14 cellular contexts compared by ENCODE assay signal in the genomic region with DNA sequence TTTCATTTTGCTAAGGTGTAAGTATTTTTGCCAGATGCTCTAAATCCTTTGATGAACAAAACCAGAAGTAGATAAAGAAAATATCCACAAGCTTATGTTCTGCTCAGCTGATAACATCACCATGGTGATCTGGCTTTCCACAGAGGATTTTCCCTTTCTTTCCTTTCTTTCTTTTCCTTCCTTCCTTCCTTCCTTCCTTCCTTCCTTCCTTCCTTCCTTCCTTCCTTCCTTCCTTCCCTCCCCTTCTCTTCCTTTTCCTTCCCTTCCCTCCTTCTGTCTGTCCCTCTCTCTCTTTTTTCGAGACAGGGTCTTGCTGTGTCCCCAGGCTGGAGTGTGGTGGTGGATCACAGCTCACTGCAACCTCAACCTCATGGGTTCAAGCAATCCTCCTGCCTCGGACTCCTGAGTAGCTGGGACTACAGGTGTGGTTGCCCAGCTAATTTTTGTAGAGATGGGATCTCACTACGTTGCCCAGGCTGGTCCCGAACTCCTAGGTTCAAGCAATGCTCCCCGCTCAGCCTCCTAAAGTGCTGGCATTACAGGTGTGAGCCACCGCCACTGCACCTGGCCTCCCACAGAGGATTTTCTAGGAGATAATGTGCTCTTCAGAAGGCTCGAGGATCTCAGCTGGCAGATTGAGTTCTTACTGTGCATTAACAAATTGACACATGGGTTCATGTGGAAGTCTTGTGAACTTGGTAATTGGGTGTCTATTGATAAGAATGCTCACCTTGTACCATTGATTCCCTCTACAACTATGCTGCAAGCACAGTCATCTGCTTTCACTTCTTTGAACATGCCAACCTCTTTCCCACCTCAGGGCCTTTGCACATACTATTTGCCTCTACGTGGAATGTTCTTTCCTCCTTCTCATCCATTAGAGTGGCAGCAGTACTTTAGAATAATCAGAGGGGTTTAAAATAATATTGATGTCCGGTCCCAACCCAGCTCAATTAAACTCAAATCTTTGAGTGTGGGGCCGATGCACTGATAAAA. TPM values are rescaled to one million over a fixed set of nuclear protein-coding genes. Genes with fewer than 3 reads are reported as not detected.
A peak's percentile ranks its signal among the peaks of the same experiment; 100 is the strongest.
DNase-seq lines count a peak whose midpoint lies in the region; ATAC-seq and TF ChIP-seq lines count a peak whose summit lies in the region.
"Had no signal": no experiment of that assay in that cellular context is flagged by ENCODE, and none has a peak within 500 bp of the region (broad histone marks: within the 10 kb centered on the region; RNA-seq: fewer than 3 reads in every experiment).

No MANE protein-coding gene starts in this region.

- H3K9me3 ChIP-seq in CD4-positive, alpha-beta memory T cell (ENCODE audit: control insufficient read depth in 1 of 2, low read length in 2 of 2) = no peaks in the 10 kb centered on the region
- H3K9me3 ChIP-seq in HEK293 (ENCODE audit: control insufficient read depth, insufficient read depth, low read depth, low read length) = no peaks in the 10 kb centered on the region
- no peaks in the 10 kb centered on the region for H3K9me3 ChIP-seq in muscle layer of duodenum (ENCODE audit: control insufficient read depth in 1 of 2, low read length in 2 of 2)
- H3K9me3 ChIP-seq in thyroid gland = no peaks in the 10 kb centered on the region
- H3K9me3 ChIP-seq in mucosa of descending colon = no peaks in the 10 kb centered on the region
- no peaks in the 10 kb centered on the region for H3K9me3 ChIP-seq in PC-3 (ENCODE audit: low read length)
- H3K9me3 ChIP-seq: sigmoid colon, vagina had no signal

- DNase-seq in CD4-positive, alpha-beta memory T cell = no peak
- no peak for DNase-seq in activated B cell treated with CpG ODN at 0.5 μM for 24 hours
- no peak for DNase-seq in thyroid gland
- DNase-seq in mucosa of descending colon = no peak
- DNase-seq in PC-3 = no peak
- DNase-seq: COR-L47, NCI-H1436 treated with DMSO at 0.1 percent for 48 hours, NCI-H82, sigmoid colon had no signal

- H3K4me2 ChIP-seq in PC-3 (ENCODE audit: low read length) = no peak overlapping the region

- H3K4me1 ChIP-seq in CD4-positive, alpha-beta memory T cell (ENCODE audit: insufficient read depth, low read length) = peaks cover 43% of the 10 kb centered on the region
- H3K4me1 ChIP-seq in HEK293 (ENCODE audit: control insufficient read depth, insufficient read depth, low read length) = no peaks in the 10 kb centered on the region
- no peaks in the 10 kb centered on the region for H3K4me1 ChIP-seq in muscle layer of duodenum (ENCODE audit: control insufficient read depth in 1 of 2, insufficient read depth in 2 of 2, low read length in 2 of 2)
- H3K4me1 ChIP-seq in thyroid gland = no peaks in the 10 kb centered on the region
- peaks cover 18% of the 10 kb centered on the region for H3K4me1 ChIP-seq in mucosa of descending colon (ENCODE audit: low read depth)
- H3K4me1 ChIP-seq in PC-3 (ENCODE audit: insufficient read depth, low read length) = peaks cover 28% of the 10 kb centered on the region
- H3K4me1 ChIP-seq: sigmoid colon, vagina had no signal

- POLR2A ChIA-PET in CD4-positive, alpha-beta memory T cell (lab: Charles Lee; ENCODE audit: partially characterized antibody) = interaction anchor here (0.6 to 27.4 kb wide), 24 partner anchors 9 to 139 kb away, joined by 3 to 1182 read pairs (median 6); a partner anchor contains a TSS
- POLR2A ChIA-PET in HEK293 (lab: Yijun Ruan, JAX) (interaction anchor here (0.7 kb wide), 1 partner anchor 113 kb away, joined by 7 read pairs; no protein-coding TSS in a partner anchor), activated B cell treated with CpG ODN at 0.5 μM for 24 hours (lab: Charles Lee) (interaction anchor here (0.6 to 7.9 kb wide), 25 partner anchors 8 to 966 kb away, joined by 3 to 457 read pairs (median 6); no protein-coding TSS in a partner anchor), PC-3 (lab: Charles Lee; ENCODE audit: unreplicated experiment) (no interaction called here)

- no peaks in the 10 kb centered on the region for H3K27me3 Mint-ChIP-seq in CD4-positive, alpha-beta memory T cell
- H3K27me3 Mint-ChIP-seq in activated B cell treated with CpG ODN at 0.5 μM for 24 hours = no peaks in the 10 kb centered on the region

- no peak for TF ChIP-seq CTCF in HEK293 (tag by site-specific recombination; IDR thresholded peaks at IDR 0.05)
- TF ChIP-seq CTCF in activated B cell treated with CpG ODN at 0.5 μM for 24 hours (IDR thresholded peaks at IDR 0.05) = no peak
- no peak for TF ChIP-seq CTCF in thyroid gland (IDR thresholded peaks at IDR 0.05)
- no peak for TF ChIP-seq CTCF in mucosa of descending colon (IDR thresholded peaks at IDR 0.05)
- no peak for TF ChIP-seq CTCF in PC-3 (conservative IDR thresholded peaks at IDR 0.05; ENCODE audit: low read depth, low read length)

- intact Hi-C loops in CD4-positive, alpha-beta memory T cell (cut with micrococcal nuclease) = loop anchor here (5.0 to 10.0 kb wide), 4 partner anchors 498 to 1531 kb away; a partner anchor contains a TSS
- intact Hi-C loops in activated B cell treated with CpG ODN at 0.5 μM for 24 hours (cut with micrococcal nuclease) (loop anchor here (1.0 to 10.0 kb wide), 9 partner anchors 9 to 1528 kb away; a partner anchor contains a TSS), thyroid gland (cut with DNase I) (no loop called here), mucosa of descending colon (cut with DNase I, micrococcal nuclease) (no loop called here), PC-3 (cut with micrococcal nuclease) (no loop called here)

- TF ChIP-seq POLR2A in thyroid gland (IDR thresholded peaks at IDR 0.05) = no peak

- no peak overlapping the region for H3K9ac ChIP-seq in PC-3 (ENCODE audit: low read length)

- no peaks in the 10 kb centered on the region for H4K20me1 ChIP-seq in PC-3 (ENCODE audit: low read length)

- peak overlapping the region; percentile 99 for H3K27ac ChIP-seq in CD4-positive, alpha-beta memory T cell (ENCODE audit: low read depth, low read length)
- H3K27ac ChIP-seq in HEK293 (ENCODE audit: extremely low read depth, low read depth, low read length) (no peak overlapping the region), muscle layer of duodenum (ENCODE audit: low read length) (peak overlapping the region; percentile 14), thyroid gland (no peak overlapping the region), PC-3 (ENCODE audit: low read length) (no peak overlapping the region)
- H3K27ac ChIP-seq: epithelial cell of prostate, sigmoid colon had no signal

- peak overlapping the region; percentile 98 to 100 (median 100) for H3K27ac Mint-ChIP-seq in CD4-positive, alpha-beta memory T cell
- H3K27ac Mint-ChIP-seq in activated B cell treated with CpG ODN at 0.5 μM for 24 hours = peak overlapping the region; percentile 95

- peaks cover 0 to 5% (median 0%) of the 10 kb centered on the region in 8 donors for H3K9me3 Mint-ChIP-seq in CD4-positive, alpha-beta memory T cell
- H3K9me3 Mint-ChIP-seq in activated B cell treated with CpG ODN at 0.5 μM for 24 hours = no peaks in the 10 kb centered on the region

- no TSS peak for BruUV-seq in PC-3 (replicated peaks; lab: Mats Ljungman, UMichigan)

- ATAC-seq in activated B cell treated with CpG ODN at 0.5 μM for 24 hours (ENCODE audit: low read depth) (no peak), mucosa of descending colon (no peak), GM18861 (IDR thresholded peaks at IDR 0.05; ENCODE audit: unreplicated experiment) (no peak), PC-3 (no peak)

- peak overlapping the region; percentile 95 to 100 (median 98) for H3K4me3 Mint-ChIP-seq in CD4-positive, alpha-beta memory T cell
- peak overlapping the region; percentile 97 for H3K4me3 Mint-ChIP-seq in activated B cell treated with CpG ODN at 0.5 μM for 24 hours

- no peaks in the 10 kb centered on the region for H3K9me2 ChIP-seq in PC-3 (replicated peaks; ENCODE audit: low read length)

- H3F3A ChIP-seq in PC-3 (ENCODE audit: low read length, unreplicated experiment) = no peaks in the 10 kb centered on the region

- no peaks in the 10 kb centered on the region for H3K36me3 ChIP-seq in CD4-positive, alpha-beta memory T cell (ENCODE audit: insufficient read depth, low read length)
- H3K36me3 ChIP-seq in HEK293 (ENCODE audit: control insufficient read depth in 2 of 2, insufficient read depth in 1 of 2, low read length in 2 of 2) (no peaks in the 10 kb centered on the region), muscle layer of duodenum (ENCODE audit: control insufficient read depth in 1 of 2, insufficient read depth in 2 of 2, low read length in 2 of 2) (no peaks in the 10 kb centered on the region), thyroid gland (no peaks in the 10 kb centered on the region), mucosa of descending colon (ENCODE audit: low read depth) (no peaks in the 10 kb centered on the region), PC-3 (ENCODE audit: low read depth, low read length) (no peaks in the 10 kb centered on the region)
- H3K36me3 ChIP-seq: sigmoid colon, vagina had no signal

- CTCF ChIA-PET in CD4-positive, alpha-beta memory T cell (lab: Charles Lee; ENCODE audit: partially characterized antibody) = interaction anchor here (1.1 to 7.7 kb wide), 12 partner anchors 9 to 122 kb away, joined by 3 to 115 read pairs (median 10); no protein-coding TSS in a partner anchor
- CTCF ChIA-PET in HEK293 (lab: Yijun Ruan, JAX) = interaction anchor here (0.7 kb wide), 2 partner anchors 76 to 114 kb away, joined by 3 read pairs; no protein-coding TSS in a partner anchor
- CTCF ChIA-PET in activated B cell treated with CpG ODN at 0.5 μM for 24 hours (lab: Charles Lee) = interaction anchor here (1.3 to 4.0 kb wide), 6 partner anchors 10 to 139 kb away, joined by 3 to 25 read pairs (median 5); a partner anchor contains a TSS
- CTCF ChIA-PET in PC-3 (lab: Charles Lee) = no interaction called here

- peaks cover 13 to 41% of the 10 kb centered on the region in 2 donors for H3K36me3 Mint-ChIP-seq in CD4-positive, alpha-beta memory T cell
- peaks cover 37% of the 10 kb centered on the region for H3K36me3 Mint-ChIP-seq in activated B cell treated with CpG ODN at 0.5 μM for 24 hours (ENCODE audit: low read depth)

- H3K79me2 ChIP-seq in PC-3 (ENCODE audit: low read length) = no peaks in the 10 kb centered on the region

- H2AFZ ChIP-seq in PC-3 (ENCODE audit: low read length) = no peak overlapping the region

- peak overlapping the region; percentile 84 to 98 for H3K4me3 ChIP-seq in CD4-positive, alpha-beta memory T cell (ENCODE audit: low read length in 2 of 2)
- no peak overlapping the region for H3K4me3 ChIP-seq in HEK293 (ENCODE audit: low read depth, low read length)
- H3K4me3 ChIP-seq in muscle layer of duodenum (ENCODE audit: low read depth in 1 of 2, low read length in 2 of 2) = no peak overlapping the region
- H3K4me3 ChIP-seq in thyroid gland (replicated peaks in 1 of 3) = no peak overlapping the region
- no peak overlapping the region for H3K4me3 ChIP-seq in mucosa of descending colon
- H3K4me3 ChIP-seq in PC-3 (ENCODE audit: low read length) = no peak overlapping the region
- H3K4me3 ChIP-seq: sigmoid colon had no signal

- H3K4me1 Mint-ChIP-seq in CD4-positive, alpha-beta memory T cell = peaks cover 33 to 85% (median 46%) of the 10 kb centered on the region in 4 donors
- H3K4me1 Mint-ChIP-seq in activated B cell treated with CpG ODN at 0.5 μM for 24 hours = peaks cover 69% of the 10 kb centered on the region

- WGBS in thyroid gland, 2 donors = 94 to 97% methylated on average over 10 of the region's 10 CpGs

- H3K27me3 ChIP-seq in CD4-positive, alpha-beta memory T cell (ENCODE audit: insufficient read depth, low read length) = no peaks in the 10 kb centered on the region
- no peaks in the 10 kb centered on the region for H3K27me3 ChIP-seq in muscle layer of duodenum (ENCODE audit: low read depth, low read length)
- H3K27me3 ChIP-seq in thyroid gland = no peaks in the 10 kb centered on the region
- no peaks in the 10 kb centered on the region for H3K27me3 ChIP-seq in PC-3 (ENCODE audit: low read length)
- H3K27me3 ChIP-seq: sigmoid colon, vagina had no signal

RNA-seq across cellular contexts. Expression of a gene that starts 1.4 kb away (rescaled TPM):
- total RNA-seq in CD4-positive, alpha-beta memory T cell = 100 to 1,000 TPM; 198 to 200 TPM
- 100 to 1,000 TPM; 266 to 486 TPM for polyA plus RNA-seq in CD4-positive, alpha-beta memory T cell
- 174 and 183 TPM in 2 replicates for total RNA-seq in activated B cell treated with CpG ODN at 0.5 μM for 24 hours
- total RNA-seq in thyroid gland = 1 to 10 TPM in 3 of 4 donors, under 1 TPM in 1; 0.67 to 2.7 (median 1.4) TPM
- total RNA-seq in mucosa of descending colon = 1 to 10 TPM; 1.9 to 5.8 (median 2.8) TPM
- total RNA-seq in PC-3 (2014; rRNA removed) = 0.12 TPM in 1 of 2 replicates, not detected in the other

Comparison
In these comparisons a context has a peak if more than half of its experiments do, and no peak if none do; other contexts are left out.
1. H3K27ac ChIP-seq: peak in CD4-positive, alpha-beta memory T cell (single experiment) and muscle layer of duodenum (single experiment); none in HEK293 (single experiment), thyroid gland (0 of 3) and PC-3 (single experiment).
2. H3K4me3 ChIP-seq: peak in CD4-positive, alpha-beta memory T cell (2 of 2); none in HEK293 (single experiment), muscle layer of duodenum (0 of 2), thyroid gland (0 of 3), mucosa of descending colon (single experiment) and PC-3 (single experiment).
3. RNA of a gene that starts 1.4 kb away (total RNA-seq): 198 to 200 TPM in CD4-positive, alpha-beta memory T cell and 174 to 183 TPM in activated B cell treated with CpG ODN at 0.5 μM for 24 hours; 1.9 to 5.8 TPM in mucosa of descending colon, 0.67 to 2.7 TPM in thyroid gland and 0.12 TPM in PC-3; every median in the first group is over 10 times any median in the second.
4. intact Hi-C loops: an anchor here in CD4-positive, alpha-beta memory T cell (5.0 to 10.0 kb wide) and activated B cell treated with CpG ODN at 0.5 μM for 24 hours (1.0 to 10.0 kb wide); none called in thyroid gland, mucosa of descending colon and PC-3.